ENCODE assay signal across 10 cellular contexts in genomic region chr6:63267828-63268227, GRCh38. TPM values are rescaled to one million over a fixed set of nuclear protein-coding genes. Genes with fewer than 3 reads are reported as not detected.
"Had no signal": no experiment of that assay in that cellular context is flagged by ENCODE, and none has a peak within 500 bp of the region (broad histone marks: within the 10 kb centered on the region; RNA-seq: fewer than 3 reads in every experiment).

No MANE protein-coding gene starts in this region.

- H3K27ac ChIP-seq: GM23248 had no signal

- H3K36me3 ChIP-seq: HAP-1 had no signal

- ATAC-seq: HCT116 had no signal

- H2AFZ ChIP-seq: GM23248 had no signal

- H3K4me3 ChIP-seq: GM23248, HAP-1 had no signal

- H3K4me1 ChIP-seq: HAP-1 had no signal

- H3K9ac ChIP-seq: GM23248 had no signal

- DNase-seq: GM23248, GOT3, H7, KBM-7 had no signal

- FAIRE-seq: HTR-8/SVneo had no signal

- H3K9me3 ChIP-seq: HAP-1 had no signal

RNA-seq across cellular contexts. Expression of gene LGSN, which starts 52.0 kb away (rescaled TPM):
- total RNA-seq: GM23248, H4, HT-29 had no signal
- polyA plus RNA-seq: GM23248, IgD-negative memory B cell had no signal

RNA-seq across cellular contexts. Expression of gene FKBP1C, which starts 56.6 kb away (rescaled TPM):
- polyA plus RNA-seq: IgD-negative memory B cell had no signal
